In genomic region chrX:122910697-122911096, GRCh38 we compare ENCODE assay signal across 28 cellular contexts.
"Had no signal": no experiment of that assay in that cellular context is flagged by ENCODE, and none has a peak within 500 bp of the region (broad histone marks: within the 10 kb centered on the region; RNA-seq: fewer than 3 reads in every experiment).

No MANE protein-coding gene starts in this region.

- H3K27me3 Mint-ChIP-seq: dendritic cell treated with granulocyte-macrophage colony-stimulating factor and Interleukin-4, amounts not matched to agents 40 ng/mL and 50 ng/mL, for 4 days; effector memory CD8-positive, alpha-beta T cell had no signal

- ATAC-seq: effector memory CD8-positive, alpha-beta T cell; esophagus mucosa; foreskin keratinocyte; gastrocnemius medialis; gastroesophageal sphincter; heart left ventricle; heart right ventricle had no signal

- H3K4me1 ChIP-seq: colonic mucosa, esophagus muscularis mucosa, esophagus squamous epithelium, foreskin keratinocyte, gastrocnemius medialis, gastroesophageal sphincter, heart left ventricle, heart right ventricle had no signal

- H3K27ac ChIP-seq: colonic mucosa, coronary artery, dorsolateral prefrontal cortex, epithelial cell of prostate, esophagus muscularis mucosa, esophagus squamous epithelium, foreskin keratinocyte, gastrocnemius medialis, gastroesophageal sphincter, heart left ventricle, heart right ventricle had no signal

- H3K27me3 ChIP-seq: colonic mucosa, esophagus muscularis mucosa, esophagus squamous epithelium, foreskin keratinocyte, gastrocnemius medialis, gastroesophageal sphincter, heart left ventricle, heart right ventricle had no signal

- H3K4me1 Mint-ChIP-seq: endodermal cell had no signal

- H3K4me3 Mint-ChIP-seq: dendritic cell treated with granulocyte-macrophage colony-stimulating factor and Interleukin-4, amounts not matched to agents 40 ng/mL and 50 ng/mL, for 4 days; effector memory CD8-positive, alpha-beta T cell; endodermal cell had no signal

- DNase-seq: colonic mucosa; cortex of kidney; dermis blood vessel endothelial cell; dorsolateral prefrontal cortex; effector CD4-positive, alpha-beta T cell; effector CD8-positive, alpha-beta T cell; effector memory CD4-positive, alpha-beta T cell; effector memory CD8-positive, alpha-beta T cell; endodermal cell; erythroblast; esophagus squamous epithelium; foreskin fibroblast; foreskin keratinocyte; foreskin melanocyte; gastrocnemius medialis; glutamatergic neuron; head of caudate nucleus; heart left ventricle; heart right ventricle had no signal

- FAIRE-seq: colon, endometrium, frontal cortex had no signal

- H3K4me3 ChIP-seq: colonic mucosa, coronary artery, dorsolateral prefrontal cortex, esophagus muscularis mucosa, esophagus squamous epithelium, gastrocnemius medialis, gastroesophageal sphincter, heart left ventricle, heart right ventricle had no signal

- H3K9me3 Mint-ChIP-seq: effector memory CD8-positive, alpha-beta T cell had no signal

- H3K27ac Mint-ChIP-seq: dendritic cell treated with granulocyte-macrophage colony-stimulating factor and Interleukin-4, amounts not matched to agents 40 ng/mL and 50 ng/mL, for 4 days; effector memory CD8-positive, alpha-beta T cell; endodermal cell had no signal

- H3K9me3 ChIP-seq: colonic mucosa, gastrocnemius medialis, gastroesophageal sphincter had no signal

- H3K36me3 ChIP-seq: colonic mucosa, esophagus muscularis mucosa, esophagus squamous epithelium, gastrocnemius medialis, gastroesophageal sphincter, heart left ventricle, heart right ventricle had no signal
